In genomic region chr1:26417111-26417510, GRCh38 we compare ENCODE assay signal across 8 cellular contexts. TPM values are rescaled to one million over a fixed set of nuclear protein-coding genes. Genes with fewer than 3 reads are reported as not detected.
DNase-seq lines count a peak whose midpoint lies in the region; ATAC-seq and TF ChIP-seq lines count a peak whose summit lies in the region.

No MANE protein-coding gene starts in this region.

- ATAC-seq in HG02759 (IDR thresholded peaks at IDR 0.05; ENCODE audit: unreplicated experiment) (peak; percentile 69), left lobe of liver (peak; percentile 100), HG03095 (IDR thresholded peaks at IDR 0.05; ENCODE audit: unreplicated experiment) (no peak)

- no peaks in the 10 kb centered on the region for H3K9me3 ChIP-seq in CD4-positive, alpha-beta memory T cell (ENCODE audit: control insufficient read depth in 1 of 2, low read length in 2 of 2)

- intact Hi-C loops in CD4-positive, alpha-beta memory T cell (cut with micrococcal nuclease) = loop anchor here (1.0 to 2.0 kb wide), 4 partner anchors 9 to 312 kb away; no protein-coding TSS in a partner anchor

- peaks cover 13 to 24% of the 10 kb centered on the region in 2 donors for H3K27me3 Mint-ChIP-seq in CD4-positive, alpha-beta memory T cell
- peaks cover 47% of the 10 kb centered on the region for H3K27me3 Mint-ChIP-seq in chondrocyte (ENCODE audit: low read depth)

- H3K27ac Mint-ChIP-seq in CD4-positive, alpha-beta memory T cell = no peak overlapping the region
- H3K27ac Mint-ChIP-seq in chondrocyte (ENCODE audit: unreplicated experiment) = no peak overlapping the region

- H3K4me3 Mint-ChIP-seq in CD4-positive, alpha-beta memory T cell = no peak overlapping the region
- H3K4me3 Mint-ChIP-seq in chondrocyte (ENCODE audit: unreplicated experiment) = no peak overlapping the region

- H3K27me3 ChIP-seq in CD4-positive, alpha-beta memory T cell (ENCODE audit: insufficient read depth, low read length) = peaks cover 20% of the 10 kb centered on the region

- CTCF ChIA-PET in CD4-positive, alpha-beta memory T cell (lab: Charles Lee; ENCODE audit: partially characterized antibody) = interaction anchor here (0.6 to 5.2 kb wide), 76 partner anchors 8 to 807 kb away, joined by 3 to 66 read pairs (median 5); partner anchors contain the start of genes C1orf232, CATSPER4, CEP85 and DHDDS

- H3K36me3 ChIP-seq in CD4-positive, alpha-beta memory T cell (ENCODE audit: insufficient read depth, low read length) = no peaks in the 10 kb centered on the region

- POLR2A ChIA-PET in CD4-positive, alpha-beta memory T cell (lab: Charles Lee; ENCODE audit: partially characterized antibody) = interaction anchor here (0.6 to 1.9 kb wide), 13 partner anchors 13 to 247 kb away, joined by 3 to 10 read pairs (median 4); partner anchors contain the start of genes CD52, DHDDS, SH3BGRL3 and ZNF593

- no peaks in the 10 kb centered on the region for H3K4me1 ChIP-seq in CD4-positive, alpha-beta memory T cell (ENCODE audit: insufficient read depth, low read length)

- peak; percentile 76 to 81 (median 78) for DNase-seq in CD4-positive, alpha-beta memory T cell
- DNase-seq in NCI-H524 treated with DMSO at 0.1 percent for 48 hours (lab: John Stamatoyannopoulos, UW) = peak; percentile 24
- peak; percentile 92 for DNase-seq in activated CD4-positive, alpha-beta T cell treated with anti-CD3 and anti-CD28 coated beads for 48 hours
- DNase-seq in chondrocyte (ENCODE audit: low spot score) = no peak
- DNase-seq in left lobe of liver (ENCODE audit: low spot score) = peak; percentile 79
- peak; percentile 79 to 83 for DNase-seq in stimulated activated CD4-positive, alpha-beta T cell treated with anti-CD3 and anti-CD28 coated beads, Interleukin-4, amount 100 ng/mL, for 4 hours

- no peaks in the 10 kb centered on the region for H3K9me3 Mint-ChIP-seq in CD4-positive, alpha-beta memory T cell
- H3K9me3 Mint-ChIP-seq in chondrocyte (ENCODE audit: low read depth) = no peaks in the 10 kb centered on the region

- H3K36me3 Mint-ChIP-seq in CD4-positive, alpha-beta memory T cell = no peaks in the 10 kb centered on the region
- no peaks in the 10 kb centered on the region for H3K36me3 Mint-ChIP-seq in chondrocyte (ENCODE audit: low read depth)

- H3K4me1 Mint-ChIP-seq in CD4-positive, alpha-beta memory T cell = peaks cover 0 to 3% (median 0%) of the 10 kb centered on the region in 4 donors
- peaks cover 3% of the 10 kb centered on the region for H3K4me1 Mint-ChIP-seq in chondrocyte (ENCODE audit: low read depth)

- no peak overlapping the region for H3K27ac ChIP-seq in CD4-positive, alpha-beta memory T cell (ENCODE audit: low read depth, low read length)

- H3K4me3 ChIP-seq in CD4-positive, alpha-beta memory T cell (ENCODE audit: low read length in 2 of 2) = no peak overlapping the region

- peak; percentile 92 for TF ChIP-seq CTCF in chondrocyte (IDR thresholded peaks at IDR 0.05)

RNA-seq across cellular contexts. Expression of gene LIN28A, which starts 6.5 kb away (rescaled TPM):
- total RNA-seq in CD4-positive, alpha-beta memory T cell = not detected
- not detected for polyA plus RNA-seq in CD4-positive, alpha-beta memory T cell
- total RNA-seq in chondrocyte (not detected in 3 replicates), left lobe of liver (1.1 TPM)

RNA-seq across cellular contexts. Expression of gene DHDDS, which starts 15.0 kb away (rescaled TPM):
- total RNA-seq in CD4-positive, alpha-beta memory T cell = 10 to 100 TPM; 44.4 to 46.2 TPM
- polyA plus RNA-seq in CD4-positive, alpha-beta memory T cell = 10 to 100 TPM; 23.3 to 26.7 TPM
- 67.1 to 89.2 TPM (median 78.3 TPM) in 3 replicates for total RNA-seq in chondrocyte
- total RNA-seq in left lobe of liver = 25.9 TPM

RNA-seq across cellular contexts. Expression of gene ZNF683, which starts 44.6 kb away (rescaled TPM):
- not detected for total RNA-seq in CD4-positive, alpha-beta memory T cell
- under 1 TPM; 0.49 to 0.63 TPM for polyA plus RNA-seq in CD4-positive, alpha-beta memory T cell
- total RNA-seq in chondrocyte (not detected in 3 replicates), left lobe of liver (not detected)

RNA-seq across cellular contexts. Expression of gene HMGN2, which starts 55.1 kb away (rescaled TPM):
- 100 to 1,000 TPM; 341 to 361 TPM for total RNA-seq in CD4-positive, alpha-beta memory T cell
- 100 to 1,000 TPM; 566 to 681 TPM for polyA plus RNA-seq in CD4-positive, alpha-beta memory T cell
- total RNA-seq in chondrocyte (241 to 314 TPM (median 245 TPM) in 3 replicates), left lobe of liver (84.3 TPM)
